ENCODE assay signal across 14 cellular contexts in the genomic region with DNA sequence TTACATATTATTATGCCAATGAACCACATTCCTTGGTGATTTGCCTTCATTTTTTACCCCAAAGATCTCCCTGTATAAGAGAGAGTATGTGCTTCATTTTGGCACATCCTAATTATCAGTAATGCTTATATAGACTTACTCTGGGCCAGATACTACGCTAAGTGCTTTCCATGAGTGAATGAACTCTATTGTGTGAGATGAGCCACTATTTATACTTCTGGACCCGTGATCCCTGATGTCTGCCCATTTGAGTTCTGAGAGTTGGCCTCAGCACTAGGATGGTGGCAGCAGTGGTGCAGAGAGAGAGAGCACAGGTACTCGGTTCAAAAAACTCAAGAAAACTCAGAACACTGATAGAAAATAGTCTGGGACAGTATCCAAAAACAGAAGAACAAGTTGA. TPM values are rescaled to one million over a fixed set of nuclear protein-coding genes. Genes with fewer than 3 reads are reported as not detected.
A peak's percentile ranks its signal among the peaks of the same experiment; 100 is the strongest.
DNase-seq lines count a peak whose midpoint lies in the region; ATAC-seq and TF ChIP-seq lines count a peak whose summit lies in the region.
"Had no signal": no experiment of that assay in that cellular context is flagged by ENCODE, and none has a peak within 500 bp of the region (broad histone marks: within the 10 kb centered on the region; RNA-seq: fewer than 3 reads in every experiment).

No MANE protein-coding gene starts in this region.

- POLR2A ChIA-PET in Panc1 (lab: Charles Lee) = interaction anchor here (0.6 kb wide), 1 partner anchor 18 kb away, joined by 3 read pairs; a partner anchor contains a TSS

- no peaks in the 10 kb centered on the region for H3K27me3 Mint-ChIP-seq in activated T-helper 2 cell treated with anti-CD3 and anti-CD28 coated beads, Interferon-gamma antibody, Interleukin-2, Interleukin-4, amounts not matched to agents 10 μg/mL and 5 μg/mL and 100 μg/mL, durations not matched to agents 14 hours and 24 hours and 36 hours (ENCODE audit: low read depth)
- H3K27me3 Mint-ChIP-seq in neural progenitor cell (ENCODE audit: insufficient read depth, low read depth) = peaks cover 3% of the 10 kb centered on the region
- H3K27me3 Mint-ChIP-seq: CD8-positive, alpha-beta memory T cell; IgD-negative memory B cell had no signal

- H3K9ac ChIP-seq in neural progenitor cell = no peak overlapping the region
- H3K9ac ChIP-seq: GM23248 had no signal

- CTCF ChIA-PET in Panc1 (lab: Charles Lee) = interaction anchor here (0.7 kb wide), 1 partner anchor 49 kb away, joined by 6 read pairs; no protein-coding TSS in a partner anchor

- H3K9me3 ChIP-seq in Panc1 (ENCODE audit: control insufficient read depth, insufficient read depth, low read depth, low read length) (no peaks in the 10 kb centered on the region), neural progenitor cell (ENCODE audit: low read depth) (no peaks in the 10 kb centered on the region)
- H3K9me3 ChIP-seq: HAP-1 had no signal

- no peak for TF ChIP-seq CTCF in Panc1 (IDR thresholded peaks at IDR 0.05)
- no peak for TF ChIP-seq CTCF in neural progenitor cell (IDR thresholded peaks at IDR 0.05)

- H3K36me3 Mint-ChIP-seq in activated T-helper 2 cell treated with anti-CD3 and anti-CD28 coated beads, Interferon-gamma antibody, Interleukin-2, Interleukin-4, amounts not matched to agents 10 μg/mL and 5 μg/mL and 100 μg/mL, durations not matched to agents 14 hours and 24 hours and 36 hours (ENCODE audit: low read depth) = peaks cover 27% of the 10 kb centered on the region
- peaks cover 2% of the 10 kb centered on the region for H3K36me3 Mint-ChIP-seq in neural progenitor cell
- H3K36me3 Mint-ChIP-seq: CD14-positive monocyte; CD8-positive, alpha-beta memory T cell had no signal

- H3K27me3 ChIP-seq in Panc1 (ENCODE audit: control insufficient read depth, insufficient read depth, low read length) (no peaks in the 10 kb centered on the region), neural progenitor cell (no peaks in the 10 kb centered on the region)

- in situ Hi-C loops in Panc1 (cut with HindIII; ENCODE audit: low pct_unique_long_range_greater_than_20kb, low sequenced_read_pairs) = no loop called here

- H4K20me1 ChIP-seq in neural progenitor cell (ENCODE audit: low read depth) = no peaks in the 10 kb centered on the region

- peaks cover 1% of the 10 kb centered on the region for H3K4me1 Mint-ChIP-seq in activated T-helper 2 cell treated with anti-CD3 and anti-CD28 coated beads, Interferon-gamma antibody, Interleukin-2, Interleukin-4, amounts not matched to agents 10 μg/mL and 5 μg/mL and 100 μg/mL, durations not matched to agents 14 hours and 24 hours and 36 hours (ENCODE audit: low read depth)
- peaks cover 17% of the 10 kb centered on the region for H3K4me1 Mint-ChIP-seq in neural progenitor cell

- TF ChIP-seq POLR2A in erythroblast (IDR thresholded peaks at IDR 0.05; ENCODE audit: low read length) = no peak

- no peaks in the 10 kb centered on the region for H3K9me3 Mint-ChIP-seq in activated T-helper 2 cell treated with anti-CD3 and anti-CD28 coated beads, Interferon-gamma antibody, Interleukin-2, Interleukin-4, amounts not matched to agents 10 μg/mL and 5 μg/mL and 100 μg/mL, durations not matched to agents 14 hours and 24 hours and 36 hours
- no peaks in the 10 kb centered on the region for H3K9me3 Mint-ChIP-seq in neural progenitor cell
- H3K9me3 Mint-ChIP-seq: CD8-positive, alpha-beta memory T cell; IgD-negative memory B cell had no signal

- H3K4me3 Mint-ChIP-seq in activated T-helper 2 cell treated with anti-CD3 and anti-CD28 coated beads, Interferon-gamma antibody, Interleukin-2, Interleukin-4, amounts not matched to agents 10 μg/mL and 5 μg/mL and 100 μg/mL, durations not matched to agents 14 hours and 24 hours and 36 hours (ENCODE audit: low read depth) = no peak overlapping the region
- no peak overlapping the region for H3K4me3 Mint-ChIP-seq in neural progenitor cell
- H3K4me3 Mint-ChIP-seq: CD14-positive monocyte, IgD-negative memory B cell had no signal

- intact Hi-C loops in Panc1 (cut with micrococcal nuclease; ENCODE audit: unreplicated experiment) = no loop called here
- intact Hi-C loops in activated T-helper 2 cell treated with anti-CD3 and anti-CD28 coated beads, Interferon-gamma antibody, Interleukin-2, Interleukin-4, amounts not matched to agents 10 μg/mL and 5 μg/mL and 100 μg/mL, durations not matched to agents 14 hours and 24 hours and 36 hours (cut with micrococcal nuclease) = no loop called here

- H3K4me1 ChIP-seq in Panc1 (ENCODE audit: control insufficient read depth, insufficient read depth, low read length) (peaks cover 15% of the 10 kb centered on the region), neural progenitor cell (peaks cover 23% of the 10 kb centered on the region)

- ATAC-seq in Panc1 (no peak), HG03460 (IDR thresholded peaks at IDR 0.05; ENCODE audit: unreplicated experiment) (no peak)
- no peak for ATAC-seq in stimulated activated naive CD8-positive, alpha-beta T cell treated with anti-CD3 and anti-CD28 coated beads, Interleukin-15, Interleukin-2, amounts not matched to agents 100 U/mL and 50 U/mL, for 24 hours

- H2AFZ ChIP-seq in neural progenitor cell (replicated peaks) = no peak overlapping the region
- H2AFZ ChIP-seq: GM23248 had no signal

- H3K79me2 ChIP-seq in neural progenitor cell (ENCODE audit: low read depth) = no peaks in the 10 kb centered on the region

- H3K27ac ChIP-seq in Panc1 (ENCODE audit: low read length) (peak overlapping the region; percentile 66), neural progenitor cell (no peak overlapping the region)
- H3K27ac ChIP-seq: GM23248 had no signal

- peak overlapping the region; percentile 19 for H3K27ac Mint-ChIP-seq in activated T-helper 2 cell treated with anti-CD3 and anti-CD28 coated beads, Interferon-gamma antibody, Interleukin-2, Interleukin-4, amounts not matched to agents 10 μg/mL and 5 μg/mL and 100 μg/mL, durations not matched to agents 14 hours and 24 hours and 36 hours
- peak overlapping the region; percentile 62 for H3K27ac Mint-ChIP-seq in neural progenitor cell

- H3K36me3 ChIP-seq in Panc1 (ENCODE audit: control insufficient read depth, insufficient read depth, low read length) = no peaks in the 10 kb centered on the region
- H3K36me3 ChIP-seq in neural progenitor cell = no peaks in the 10 kb centered on the region
- H3K36me3 ChIP-seq: HAP-1 had no signal

- peaks cover 25% of the 10 kb centered on the region for H3F3A ChIP-seq in neural progenitor cell (ENCODE audit: low read depth)

- DNase-seq in COLO829 (ENCODE audit: low spot score) (peak; percentile 86), Panc1 (ENCODE audit: low read depth, low spot score) (no peak), neural progenitor cell (ENCODE audit: low spot score) (no peak), erythroblast (lab: John Stamatoyannopoulos, UW) (no peak)
- DNase-seq in activated T-helper 2 cell treated with anti-CD3 and anti-CD28 coated beads, Interferon-gamma antibody, Interleukin-2, Interleukin-4, amounts not matched to agents 10 μg/mL and 5 μg/mL and 100 μg/mL, durations not matched to agents 14 hours and 24 hours and 36 hours (ENCODE audit: low spot score) = no peak
- DNase-seq in stimulated activated naive CD8-positive, alpha-beta T cell treated with anti-CD3 and anti-CD28 coated beads, Interleukin-15, Interleukin-2, amounts not matched to agents 100 U/mL and 50 U/mL, for 24 hours = no peak
- DNase-seq: CD8-positive, alpha-beta memory T cell; DMS 273 treated with DMSO at 0.1 percent for 48 hours; GM23248; KG1 had no signal

- H3K4me3 ChIP-seq in Panc1 (ENCODE audit: low read depth in 2 of 2, low read length in 2 of 2) (no peak overlapping the region), neural progenitor cell (no peak overlapping the region)
- H3K4me3 ChIP-seq: GM23248, HAP-1 had no signal

- H3K4me2 ChIP-seq in neural progenitor cell = no peak overlapping the region

- no TSS peak for BruUV-seq in Panc1 (replicated peaks; lab: Mats Ljungman, UMichigan)

RNA-seq across cellular contexts. Expression of a gene that starts 17.4 kb away (rescaled TPM):
- total RNA-seq in Panc1 (2021; ENCODE audit: unreplicated experiment) = 163 TPM
- 73.4 TPM for polyA plus RNA-seq in Panc1 (2012; ENCODE audit: insufficient read length)
- 82.6 and 86.3 TPM in 2 replicates for total RNA-seq in activated T-helper 2 cell treated with anti-CD3 and anti-CD28 coated beads, Interferon-gamma antibody, Interleukin-2, Interleukin-4, amounts not matched to agents 10 μg/mL and 5 μg/mL and 100 μg/mL, durations not matched to agents 14 hours and 24 hours and 36 hours
- total RNA-seq in neural progenitor cell (ENCODE audit: low replicate concordance) = 74.0 and 99.7 TPM in 2 replicates

RNA-seq across cellular contexts. Expression of a gene that starts 48.1 kb away (rescaled TPM):
- total RNA-seq in Panc1 (2021; ENCODE audit: unreplicated experiment) (1,916 TPM), neural progenitor cell (ENCODE audit: low replicate concordance) (1,687 and 2,248 TPM in 2 replicates)
- polyA plus RNA-seq in Panc1 (2012; ENCODE audit: insufficient read length) = 3,818 TPM
- total RNA-seq in activated T-helper 2 cell treated with anti-CD3 and anti-CD28 coated beads, Interferon-gamma antibody, Interleukin-2, Interleukin-4, amounts not matched to agents 10 μg/mL and 5 μg/mL and 100 μg/mL, durations not matched to agents 14 hours and 24 hours and 36 hours = 2,676 and 2,847 TPM in 2 replicates
